14 cellular contexts compared by ENCODE assay signal in the genomic region with DNA sequence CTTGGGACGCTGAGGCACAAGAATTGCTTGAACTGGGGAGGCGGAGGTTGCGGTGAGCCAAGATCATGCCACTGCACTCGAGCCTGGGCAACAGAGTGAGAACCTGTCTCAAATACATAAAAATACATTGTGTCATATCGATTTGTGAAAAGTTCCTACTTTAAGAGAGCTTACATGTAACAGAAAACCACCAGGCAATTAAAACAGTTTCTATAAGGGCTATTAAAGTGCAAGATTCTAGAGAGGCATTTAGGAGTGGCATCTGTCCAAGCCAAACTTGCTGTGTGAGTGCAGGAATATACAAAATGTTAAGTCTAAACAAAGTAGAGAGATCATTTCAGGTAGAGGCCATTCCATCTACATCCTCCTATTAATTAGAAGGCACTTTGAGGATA. TPM values are rescaled to one million over a fixed set of nuclear protein-coding genes. Genes with fewer than 3 reads are reported as not detected.
DNase-seq lines count a peak whose midpoint lies in the region; ATAC-seq and TF ChIP-seq lines count a peak whose summit lies in the region.
"Had no signal": no experiment of that assay in that cellular context is flagged by ENCODE, and none has a peak within 500 bp of the region (broad histone marks: within the 10 kb centered on the region; RNA-seq: fewer than 3 reads in every experiment).

No MANE protein-coding gene starts in this region.

- TF ChIP-seq CTCF in MCF 10A (IDR thresholded peaks at IDR 0.05; ENCODE audit: unreplicated experiment), result no peak
- no peak for TF ChIP-seq CTCF in mammary epithelial cell (conservative IDR thresholded peaks at IDR 0.05 in 1 of 2, IDR thresholded peaks at IDR 0.05 in 1 of 2; ENCODE audit: extremely low read depth in 1 of 2, insufficient read depth in 1 of 2, low read depth in 1 of 2, low read length in 2 of 2)
- TF ChIP-seq CTCF in transverse colon (IDR thresholded peaks at IDR 0.05), result no peak
- no peak for TF ChIP-seq CTCF in sigmoid colon (IDR thresholded peaks at IDR 0.05)

- H3K36me3 ChIP-seq in mammary epithelial cell (ENCODE audit: insufficient read depth, low read length) (peaks cover 8% of the 10 kb centered on the region), transverse colon (peaks cover 0 to 5% (median 0%) of the 10 kb centered on the region in 4 donors), sigmoid colon (peaks cover 0 to 17% (median 3%) of the 10 kb centered on the region in 4 donors)

- peaks cover 37% of the 10 kb centered on the region for H3K4me1 ChIP-seq in mammary epithelial cell (ENCODE audit: insufficient read depth, low read length)
- H3K4me1 ChIP-seq in transverse colon, result peaks cover 19 to 52% (median 30%) of the 10 kb centered on the region in 4 donors
- H3K4me1 ChIP-seq in sigmoid colon, result peaks cover 0 to 37% (median 29%) of the 10 kb centered on the region in 4 donors

- H3K27ac ChIP-seq in mammary epithelial cell (ENCODE audit: insufficient read depth, low read depth, low read length), result no peak overlapping the region
- peak overlapping the region; percentile 95 to 97 (median 96) for H3K27ac ChIP-seq in transverse colon
- peak overlapping the region in 1 of 4 donors; percentile 93 for H3K27ac ChIP-seq in sigmoid colon

- H3K9ac ChIP-seq in mammary epithelial cell (ENCODE audit: insufficient read depth, low read length), result no peak overlapping the region

- TF ChIP-seq POLR2A in transverse colon (IDR thresholded peaks at IDR 0.05) (no peak), sigmoid colon (IDR thresholded peaks at IDR 0.05) (no peak)

- H3K27me3 ChIP-seq in mammary epithelial cell (ENCODE audit: insufficient read depth, low read length), result no peaks in the 10 kb centered on the region
- H3K27me3 ChIP-seq in transverse colon, result no peaks in the 10 kb centered on the region
- no peaks in the 10 kb centered on the region for H3K27me3 ChIP-seq in sigmoid colon

- CTCF ChIA-PET in MCF 10A (lab: Yijun Ruan, JAX) (interaction anchor here (0.6 to 5.2 kb wide), 6 partner anchors 12 to 433 kb away, joined by 3 to 192 read pairs (median 10); no protein-coding TSS in a partner anchor), mammary epithelial cell (lab: Charles Lee; ENCODE audit: low non-redundant PET) (no interaction called here)

- no peaks in the 10 kb centered on the region for H3K9me3 ChIP-seq in mammary epithelial cell (replicated peaks; ENCODE audit: insufficient read depth, low read length)
- no peaks in the 10 kb centered on the region for H3K9me3 ChIP-seq in transverse colon
- H3K9me3 ChIP-seq in sigmoid colon, result no peaks in the 10 kb centered on the region

- dilution Hi-C loops in mammary epithelial cell (cut with HindIII; ENCODE audit: low sequenced_read_pairs), result loop anchor here (5.0 to 25.0 kb wide), 3 partner anchors 174 to 434 kb away; no protein-coding TSS in a partner anchor

- H4K20me1 ChIP-seq in mammary epithelial cell (ENCODE audit: insufficient read depth, low read length), result no peaks in the 10 kb centered on the region

- POLR2A ChIA-PET in MCF 10A (lab: Yijun Ruan, JAX), result interaction anchor here (0.6 to 11.5 kb wide), 15 partner anchors 8 to 432 kb away, joined by 3 to 274 read pairs (median 4); partner anchors contain the start of genes ACYP1, FOS, TMED10 and ZC2HC1C

- H3K27me3 Mint-ChIP-seq in MCF 10A (ENCODE audit: insufficient read depth, unreplicated experiment), result no peaks in the 10 kb centered on the region
- no peaks in the 10 kb centered on the region for H3K27me3 Mint-ChIP-seq in activated naive CD8-positive, alpha-beta T cell treated with anti-CD3 and anti-CD28 coated beads, Interleukin-2, amount 50 U/mL, for 24 hours

- BruUV-seq in MCF 10A (replicated peaks; lab: Mats Ljungman, UMichigan) (no TSS peak), mammary epithelial cell (replicated peaks; lab: Mats Ljungman, UMichigan) (no TSS peak)

- peaks cover 43% of the 10 kb centered on the region for H3K4me1 Mint-ChIP-seq in MCF 10A (ENCODE audit: insufficient read depth, unreplicated experiment)
- peaks cover 49% of the 10 kb centered on the region for H3K4me1 Mint-ChIP-seq in activated naive CD8-positive, alpha-beta T cell treated with anti-CD3 and anti-CD28 coated beads, Interleukin-2, amount 50 U/mL, for 24 hours

- H3K4me3 Mint-ChIP-seq in MCF 10A (ENCODE audit: unreplicated experiment), result peak overlapping the region; percentile 72
- H3K4me3 Mint-ChIP-seq in activated naive CD8-positive, alpha-beta T cell treated with anti-CD3 and anti-CD28 coated beads, Interleukin-2, amount 50 U/mL, for 24 hours, result peak overlapping the region; percentile 93

- no peak for ATAC-seq in activated naive CD8-positive, alpha-beta T cell treated with anti-CD3 and anti-CD28 coated beads, Interleukin-2, amount 50 U/mL, for 24 hours
- no peak for ATAC-seq in left lobe of liver
- ATAC-seq: WTC11 had no signal

- no peak overlapping the region for H3K4me3 ChIP-seq in mammary epithelial cell (replicated peaks in 1 of 3; ENCODE audit: insufficient read depth in 1 of 3, low read depth in 2 of 3, low read length in 3 of 3)
- no peak overlapping the region for H3K4me3 ChIP-seq in transverse colon
- H3K4me3 ChIP-seq in sigmoid colon, result no peak overlapping the region

- H2AFZ ChIP-seq in mammary epithelial cell (ENCODE audit: low read depth, low read length), result no peak overlapping the region

- H3K4me2 ChIP-seq in mammary epithelial cell (ENCODE audit: insufficient read depth, low read depth, low read length), result no peak overlapping the region

- no peak for TF ChIP-seq EP300 in transverse colon (IDR thresholded peaks at IDR 0.05; ENCODE audit: low read depth)
- TF ChIP-seq EP300 in sigmoid colon (IDR thresholded peaks at IDR 0.05), result no peak

- in situ Hi-C loops in mammary epithelial cell (cut with MboI; ENCODE audit: low sequenced_read_pairs in 2 of 2) (loop anchor here (10.0 to 25.0 kb wide), 2 partner anchors 366 to 534 kb away; partner anchors contain the start of genes ERG28 (in 1 of the 2) and TTLL5 (in 1 of the 2)), transverse colon (cut with MboI; ENCODE audit: low pct_ligation_motif_present in 1 of 4, low pct_unique_long_range_greater_than_20kb in 1 of 4, low sequenced_read_pairs in 3 of 4) (loop anchor here in 2 of 4 donors (25.0 kb wide), 1 partner anchor 359 kb away; no protein-coding TSS in a partner anchor)

- H3K79me2 ChIP-seq in mammary epithelial cell (ENCODE audit: insufficient read depth, low read length), result peaks cover 49% of the 10 kb centered on the region

- intact Hi-C loops in MCF 10A (cut with micrococcal nuclease) (loop anchor here (10.0 kb wide), 2 partner anchors 356 to 516 kb away; no protein-coding TSS in a partner anchor), mammary epithelial cell (cut with micrococcal nuclease) (no loop called here), transverse colon (cut with DNase I; ENCODE audit: low total_unique reads) (no loop called here), sigmoid colon (cut with DNase I) (no loop called here)

- peak overlapping the region; percentile 99 for H3K27ac Mint-ChIP-seq in MCF 10A (ENCODE audit: low read depth, unreplicated experiment)
- H3K27ac Mint-ChIP-seq in activated naive CD8-positive, alpha-beta T cell treated with anti-CD3 and anti-CD28 coated beads, Interleukin-2, amount 50 U/mL, for 24 hours, result peak overlapping the region; percentile 47
- H3K27ac Mint-ChIP-seq: endodermal cell had no signal

- WGBS in mammary epithelial cell (ENCODE audit: low coverage, missing lambda C conversion rate), result 86% methylated on average over 5 of the region's 5 CpGs
- 57 to 79% methylated on average over 2 to 5 of the region's 5 CpGs for WGBS in transverse colon (ENCODE audit: low coverage in 1 of 2), 2 donors
- WGBS in sigmoid colon, 2 donors, result 67 to 86% methylated on average over 5 of the region's 5 CpGs

- DNase-seq in MCF 10A (ENCODE audit: unreplicated experiment) (no peak), mammary epithelial cell (no peak), M059J (ENCODE audit: low read depth) (peak; percentile 19), transverse colon (no peak), left lobe of liver (ENCODE audit: low spot score) (no peak), cerebellar cortex (ENCODE audit: low spot score) (no peak), sigmoid colon (no peak)
- DNase-seq in activated naive CD8-positive, alpha-beta T cell treated with anti-CD3 and anti-CD28 coated beads, Interleukin-2, amount 50 U/mL, for 24 hours, result no peak
- DNase-seq: C1 segment of cervical spinal cord; endodermal cell; KBM-7; NCI-H146; stimulated activated CD4-positive, alpha-beta T cell treated with anti-CD3 and anti-CD28 coated beads, Interleukin-4, amount 100 ng/mL, for 1 hour had no signal

- H3K9me3 Mint-ChIP-seq in MCF 10A (ENCODE audit: unreplicated experiment), result no peaks in the 10 kb centered on the region
- no peaks in the 10 kb centered on the region for H3K9me3 Mint-ChIP-seq in activated naive CD8-positive, alpha-beta T cell treated with anti-CD3 and anti-CD28 coated beads, Interleukin-2, amount 50 U/mL, for 24 hours

- peaks cover 68% of the 10 kb centered on the region for H3K36me3 Mint-ChIP-seq in MCF 10A (ENCODE audit: insufficient read depth, unreplicated experiment)
- H3K36me3 Mint-ChIP-seq in activated naive CD8-positive, alpha-beta T cell treated with anti-CD3 and anti-CD28 coated beads, Interleukin-2, amount 50 U/mL, for 24 hours (ENCODE audit: low read depth), result peaks cover 28% of the 10 kb centered on the region

RNA-seq across cellular contexts. Expression of gene NEK9, which starts 1.7 kb away (rescaled TPM):
- total RNA-seq in MCF 10A (2022) (112 and 113 TPM in 2 replicates), mammary epithelial cell (10 to 100 TPM; 31.7 to 58.0 TPM), transverse colon (100 to 1,000 TPM in 1 of 4 donors, 10 to 100 TPM in 3; 24.4 to 121 (median 53.4) TPM), left lobe of liver (50.1 TPM), sigmoid colon (10 to 100 TPM; 54.4 to 66.7 (median 59.9) TPM)
- polyA plus RNA-seq in mammary epithelial cell (17.7 TPM), sigmoid colon (10 to 100 TPM in 2 of 3 donors, 1 to 10 TPM in 1; 9.0 to 38.8 (median 11.4) TPM)
- 54.9 TPM for polyA minus RNA-seq in mammary epithelial cell
- total RNA-seq in M059J (2014; rRNA removed; shearing (Covaris generic)), result 16.4 and 21.5 TPM in 2 replicates

RNA-seq across cellular contexts. Expression of gene TMED10, which starts 47.8 kb away (rescaled TPM):
- total RNA-seq in MCF 10A (2022), result 454 and 526 TPM in 2 replicates
- 100 to 1,000 TPM; 389 to 397 TPM for total RNA-seq in mammary epithelial cell
- polyA plus RNA-seq in mammary epithelial cell, result 385 TPM
- polyA minus RNA-seq in mammary epithelial cell, result 522 TPM
- total RNA-seq in M059J (2014; rRNA removed; shearing (Covaris generic)), result 373 and 460 TPM in 2 replicates
- 100 to 1,000 TPM in 3 of 4 donors, 10 to 100 TPM in 1; 70.3 to 255 (median 244) TPM for total RNA-seq in transverse colon
- 275 TPM for total RNA-seq in left lobe of liver
- 100 to 1,000 TPM; 107 to 175 (median 165) TPM for total RNA-seq in sigmoid colon
- 100 to 1,000 TPM in 1 of 3 donors, 10 to 100 TPM in 2; 38.4 to 236 (median 51.1) TPM for polyA plus RNA-seq in sigmoid colon

RNA-seq across cellular contexts. Expression of gene ZC2HC1C, which starts 59.2 kb away (rescaled TPM):
- total RNA-seq in MCF 10A (2022) (1.3 and 2.2 TPM in 2 replicates), mammary epithelial cell (under 1 TPM; 0.17 to 0.89 TPM), transverse colon (10 to 100 TPM in 1 of 4 donors, 1 to 10 TPM in 2, not detected in 1; 7.5 to 40.0 (median 8.1) TPM), left lobe of liver (2.0 TPM), sigmoid colon (1 to 10 TPM; 3.6 to 4.6 (median 4.0) TPM)
- polyA plus RNA-seq in mammary epithelial cell (0.94 TPM), sigmoid colon (1 to 10 TPM; 1.2 to 4.6 (median 4.6) TPM)
- not detected for polyA minus RNA-seq in mammary epithelial cell
- total RNA-seq in M059J (2014; rRNA removed; shearing (Covaris generic)), result 1.3 and 9.8 TPM in 2 replicates
